ENCODE assay signal across 8 cellular contexts in genomic region chr3:185983495-185984141, GRCh38. TPM values are rescaled to one million over a fixed set of nuclear protein-coding genes. Genes with fewer than 3 reads are reported as not detected.
DNase-seq lines count a peak whose midpoint lies in the region; ATAC-seq and TF ChIP-seq lines count a peak whose summit lies in the region.

No MANE protein-coding gene starts in this region.

- no peaks in the 10 kb centered on the region for H3K4me1 ChIP-seq in aorta (ENCODE audit: control insufficient read depth in 1 of 2, insufficient read depth in 2 of 2, low read length in 2 of 2)

- ATAC-seq in omental fat pad (ENCODE audit: low FRiP score) (peak; percentile 73), aorta (ENCODE audit: low FRiP score) (peak; percentile 92), HG03280 (IDR thresholded peaks at IDR 0.05; ENCODE audit: unreplicated experiment) (no peak)

- 15 to 16% methylated on average over 23 of the region's 23 CpGs for WGBS in aorta, 2 donors

- TF ChIP-seq CTCF in LNCaP clone FGC (IDR thresholded peaks at IDR 0.05; ENCODE audit: control insufficient read depth, extremely low read depth, insufficient read depth): peak; percentile 90
- peak in 2 of 3 donors; percentile 10 to 17 for TF ChIP-seq CTCF in omental fat pad (IDR thresholded peaks at IDR 0.05)

- no peak overlapping the region for H3K4me3 ChIP-seq in LNCaP clone FGC (ENCODE audit: low read depth, low read length)
- no peak overlapping the region for H3K4me3 ChIP-seq in aorta (ENCODE audit: low read length in 2 of 2)

- H3K27me3 ChIP-seq in aorta (ENCODE audit: control insufficient read depth in 1 of 2, insufficient read depth in 2 of 2, low read length in 1 of 2): no peaks in the 10 kb centered on the region

- intact Hi-C loops in aorta (cut with DNase I): loop anchor here (1.0 to 5.0 kb wide), 8 partner anchors 124 to 634 kb away; partner anchors contain the start of genes ETV5 (in 2 of the 2) and CRYGS (in 1 of the 2)

- DNase-seq in GDM1 (lab: John Stamatoyannopoulos, UW) (peak; percentile 10), LNCaP clone FGC (ENCODE audit: low read depth) (peak; percentile 35), SHP77 (lab: John Stamatoyannopoulos, UW) (peak; percentile 56 to 57), germinal center (ENCODE audit: low spot score) (peak; percentile 67), omental fat pad (ENCODE audit: low spot score) (peak; percentile 75), aorta (peak; percentile 70 to 83)
- peak; percentile 81 for DNase-seq in activated effector memory CD4-positive, alpha-beta T cell treated with anti-CD3 and anti-CD28 coated beads, Interleukin-2, amount 50 U/mL, for 16 hours

- no peaks in the 10 kb centered on the region for H3K9me3 ChIP-seq in aorta (ENCODE audit: control insufficient read depth, low read length)

- H3K36me3 ChIP-seq in aorta (ENCODE audit: control insufficient read depth in 1 of 2, insufficient read depth in 2 of 2, low read length in 1 of 2): no peaks in the 10 kb centered on the region

- H3K27ac ChIP-seq in aorta (ENCODE audit: low read depth in 1 of 2, low read length in 2 of 2): no peak overlapping the region

RNA-seq across cellular contexts. Expression of gene TRA2B, which starts 45.8 kb away (rescaled TPM):
- total RNA-seq in omental fat pad (100 to 1,000 TPM; 211 to 286 (median 223) TPM), aorta (100 to 1,000 TPM; 104 to 150 TPM)
- polyA plus RNA-seq in aorta: 10 to 100 TPM; 77.4 to 77.9 TPM

Comparison
In these comparisons a context has a peak if more than half of its experiments do, and no peak if none do; other contexts are left out.
1. DNase-seq: peak in every context shown above with its lines; median percentile 81 in activated effector memory CD4-positive, alpha-beta T cell treated with anti-CD3 and anti-CD28 coated beads, Interleukin-2, amount 50 U/mL, for 16 hours; 76 in aorta; 75 in omental fat pad; 67 in germinal center; 56 in SHP77; 35 in LNCaP clone FGC; 10 in GDM1.